In the genomic region with DNA sequence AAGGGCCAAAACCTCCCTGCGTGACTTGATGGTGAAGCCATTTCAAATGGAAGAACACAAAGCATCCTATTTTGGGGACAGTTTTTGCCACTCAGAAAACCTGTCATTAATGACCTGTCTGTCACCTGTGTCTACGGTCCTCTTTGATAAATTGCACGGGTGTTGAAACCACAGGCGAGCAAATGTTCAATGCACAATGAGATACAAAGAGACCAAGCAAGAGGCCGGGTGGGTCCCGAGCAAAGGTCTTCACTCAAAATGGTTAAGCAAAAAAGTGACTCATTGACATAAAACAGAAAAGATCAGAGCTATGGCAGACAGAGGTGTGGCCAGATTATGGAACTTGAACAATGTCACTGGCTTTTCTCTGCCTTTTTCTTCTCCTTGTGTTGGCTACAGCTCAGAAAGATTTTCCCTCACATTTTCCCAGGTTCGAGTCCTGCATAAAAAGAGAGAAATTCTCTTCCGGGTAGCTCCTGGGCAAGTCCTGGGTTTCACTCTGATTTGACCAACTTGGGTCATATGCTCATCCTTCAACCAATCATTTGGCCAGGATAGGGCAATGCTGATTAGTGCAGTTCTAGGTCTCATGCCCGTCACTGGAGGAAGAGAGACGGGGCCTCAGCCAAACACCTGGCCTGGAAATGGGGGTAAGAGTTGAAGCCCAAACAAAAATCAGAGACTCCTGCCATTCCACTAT, we compare ENCODE assay signal across 1 cellular context.
TF ChIP-seq lines count a peak whose summit lies in the region.

No MANE protein-coding gene starts in this region.

TF ChIP-seq in HepG2, 621 proteins besides CTCF, POLR2A, EP300 and RAD21 (continued from another document and continues in another):
- TF ChIP-seq, protein P1, sequence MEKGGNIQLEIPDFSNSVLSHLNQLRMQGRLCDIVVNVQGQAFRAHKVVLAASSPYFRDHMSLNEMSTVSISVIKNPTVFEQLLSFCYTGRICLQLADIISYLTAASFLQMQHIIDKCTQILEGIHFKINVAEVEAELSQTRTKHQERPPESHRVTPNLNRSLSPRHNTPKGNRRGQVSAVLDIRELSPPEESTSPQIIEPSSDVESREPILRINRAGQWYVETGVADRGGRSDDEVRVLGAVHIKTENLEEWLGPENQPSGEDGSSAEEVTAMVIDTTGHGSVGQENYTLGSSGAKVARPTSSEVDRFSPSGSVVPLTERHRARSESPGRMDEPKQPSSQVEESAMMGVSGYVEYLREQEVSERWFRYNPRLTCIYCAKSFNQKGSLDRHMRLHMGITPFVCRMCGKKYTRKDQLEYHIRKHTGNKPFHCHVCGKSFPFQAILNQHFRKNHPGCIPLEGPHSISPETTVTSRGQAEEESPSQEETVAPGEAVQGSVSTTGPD (CRISPR knock-in tag; IDR thresholded peaks at IDR 0.05): no peak
- TF ChIP-seq NR1H2 (CRISPR knock-in tag; IDR thresholded peaks at IDR 0.05; ENCODE audit: borderline replicate concordance, low read depth) (no peak), ATRX (CRISPR knock-in tag; IDR thresholded peaks at IDR 0.05; ENCODE audit: borderline replicate concordance) (no peak), RAD51 (IDR thresholded peaks at IDR 0.05; ENCODE audit: borderline replicate concordance) (no peak), HOXD1 (CRISPR knock-in tag; IDR thresholded peaks at IDR 0.05) (0 out of 2 replicates have a peak, but pooled peaks have one; percentile 23), ZNF343 (CRISPR knock-in tag; IDR thresholded peaks at IDR 0.05) (0 out of 2 replicates have a peak, but pooled peaks have one; percentile 35), RCOR2 (CRISPR knock-in tag; IDR thresholded peaks at IDR 0.05) (0 out of 2 replicates have a peak, but pooled peaks have one; percentile 63), ZNF350 (CRISPR knock-in tag; IDR thresholded peaks at IDR 0.05; ENCODE audit: borderline replicate concordance, low read depth) (no peak), JUNB (CRISPR knock-in tag; IDR thresholded peaks at IDR 0.05; ENCODE audit: borderline replicate concordance) (no peak), SMAD9 (CRISPR knock-in tag; IDR thresholded peaks at IDR 0.05) (no peak), ZNF75D (CRISPR knock-in tag; IDR thresholded peaks at IDR 0.05; ENCODE audit: borderline replicate concordance) (0 out of 2 replicates have a peak, but pooled peaks have one; percentile 17), MEIS1 (CRISPR knock-in tag; IDR thresholded peaks at IDR 0.05; ENCODE audit: borderline replicate concordance) (0 out of 2 replicates have a peak, but pooled peaks have one; percentile 44), RXRA (CRISPR knock-in tag; IDR thresholded peaks at IDR 0.05) (peak; percentile 43; the same call in 1 of the 2 replicates), THAP11 (CRISPR knock-in tag; IDR thresholded peaks at IDR 0.05) (no peak), MZF1 (CRISPR knock-in tag; IDR thresholded peaks at IDR 0.05; ENCODE audit: borderline replicate concordance) (no peak), SMARCE1 (IDR thresholded peaks at IDR 0.05; ENCODE audit: borderline replicate concordance) (no peak), TRIM24 (CRISPR knock-in tag; IDR thresholded peaks at IDR 0.05) (0 out of 2 replicates have a peak, but pooled peaks have one; percentile 25), ARNT (IDR thresholded peaks at IDR 0.05) (no peak), GFI1 (CRISPR knock-in tag; IDR thresholded peaks at IDR 0.05; ENCODE audit: borderline replicate concordance) (peak; percentile 58; the same call in 1 of the 2 replicates), ELF1 (CRISPR knock-in tag; IDR thresholded peaks at IDR 0.05) (peak; percentile 29; the same call in 1 of the 2 replicates), ZNF232 (CRISPR knock-in tag; IDR thresholded peaks at IDR 0.05; ENCODE audit: borderline replicate concordance) (no peak), PHB2 (IDR thresholded peaks at IDR 0.05; ENCODE audit: partially characterized antibody) (no peak), GATAD1 (CRISPR knock-in tag; IDR thresholded peaks at IDR 0.05) (0 out of 2 replicates have a peak, but pooled peaks have one; percentile 28), MEIS2 (CRISPR knock-in tag; IDR thresholded peaks at IDR 0.05) (peak; percentile 56; the same call in 1 of the 2 replicates), STAT5B (CRISPR knock-in tag; IDR thresholded peaks at IDR 0.05) (no peak), IRF2 (CRISPR knock-in tag; IDR thresholded peaks at IDR 0.05) (no peak), ESRRA (CRISPR knock-in tag; IDR thresholded peaks at IDR 0.05; ENCODE audit: low read depth) (no peak), MIXL1 (CRISPR knock-in tag; IDR thresholded peaks at IDR 0.05) (no peak), ZNF879 (CRISPR knock-in tag; IDR thresholded peaks at IDR 0.05) (no peak)
- TF ChIP-seq, protein P2, sequence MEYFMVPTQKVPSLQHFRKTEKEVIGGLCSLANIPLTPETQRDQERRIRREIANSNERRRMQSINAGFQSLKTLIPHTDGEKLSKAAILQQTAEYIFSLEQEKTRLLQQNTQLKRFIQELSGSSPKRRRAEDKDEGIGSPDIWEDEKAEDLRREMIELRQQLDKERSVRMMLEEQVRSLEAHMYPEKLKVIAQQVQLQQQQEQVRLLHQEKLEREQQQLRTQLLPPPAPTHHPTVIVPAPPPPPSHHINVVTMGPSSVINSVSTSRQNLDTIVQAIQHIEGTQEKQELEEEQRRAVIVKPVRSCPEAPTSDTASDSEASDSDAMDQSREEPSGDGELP (IDR thresholded peaks at IDR 0.05; ENCODE audit: borderline replicate concordance, low read depth): no peak
- TF ChIP-seq, protein P3, sequence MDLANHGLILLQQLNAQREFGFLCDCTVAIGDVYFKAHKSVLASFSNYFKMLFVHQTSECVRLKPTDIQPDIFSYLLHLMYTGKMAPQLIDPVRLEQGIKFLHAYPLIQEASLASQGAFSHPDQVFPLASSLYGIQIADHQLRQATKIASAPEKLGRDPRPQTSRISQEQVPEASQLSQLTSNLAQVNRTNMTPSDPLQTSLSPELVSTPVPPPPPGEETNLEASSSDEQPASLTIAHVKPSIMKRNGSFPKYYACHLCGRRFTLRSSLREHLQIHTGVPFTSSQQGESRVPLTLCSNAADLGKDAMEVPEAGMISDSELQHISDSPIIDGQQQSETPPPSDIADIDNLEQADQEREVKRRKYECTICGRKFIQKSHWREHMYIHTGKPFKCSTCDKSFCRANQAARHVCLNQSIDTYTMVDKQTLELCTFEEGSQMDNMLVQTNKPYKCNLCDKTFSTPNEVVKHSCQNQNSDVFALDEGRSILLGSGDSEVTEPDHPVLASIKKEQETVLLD (CRISPR knock-in tag; IDR thresholded peaks at IDR 0.05; ENCODE audit: low read depth): no peak
- TF ChIP-seq, protein P4, sequence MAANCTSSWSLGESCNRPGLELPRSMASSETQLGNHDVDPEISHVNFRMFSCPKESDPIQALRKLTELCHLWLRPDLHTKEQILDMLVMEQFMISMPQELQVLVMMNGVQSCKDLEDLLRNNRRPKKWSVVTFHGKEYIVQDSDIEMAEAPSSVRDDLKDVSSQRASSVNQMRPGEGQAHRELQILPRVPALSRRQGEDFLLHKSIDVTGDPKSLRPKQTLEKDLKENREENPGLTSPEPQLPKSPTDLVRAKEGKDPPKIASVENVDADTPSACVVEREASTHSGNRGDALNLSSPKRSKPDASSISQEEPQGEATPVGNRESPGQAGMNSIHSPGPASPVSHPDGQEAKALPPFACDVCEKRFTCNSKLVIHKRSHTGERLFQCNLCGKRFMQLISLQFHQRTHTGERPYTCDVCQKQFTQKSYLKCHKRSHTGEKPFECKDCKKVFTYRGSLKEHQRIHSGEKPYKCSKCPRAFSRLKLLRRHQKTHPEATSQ (CRISPR knock-in tag; IDR thresholded peaks at IDR 0.05; ENCODE audit: borderline replicate concordance): no peak
- TF ChIP-seq, protein P5, sequence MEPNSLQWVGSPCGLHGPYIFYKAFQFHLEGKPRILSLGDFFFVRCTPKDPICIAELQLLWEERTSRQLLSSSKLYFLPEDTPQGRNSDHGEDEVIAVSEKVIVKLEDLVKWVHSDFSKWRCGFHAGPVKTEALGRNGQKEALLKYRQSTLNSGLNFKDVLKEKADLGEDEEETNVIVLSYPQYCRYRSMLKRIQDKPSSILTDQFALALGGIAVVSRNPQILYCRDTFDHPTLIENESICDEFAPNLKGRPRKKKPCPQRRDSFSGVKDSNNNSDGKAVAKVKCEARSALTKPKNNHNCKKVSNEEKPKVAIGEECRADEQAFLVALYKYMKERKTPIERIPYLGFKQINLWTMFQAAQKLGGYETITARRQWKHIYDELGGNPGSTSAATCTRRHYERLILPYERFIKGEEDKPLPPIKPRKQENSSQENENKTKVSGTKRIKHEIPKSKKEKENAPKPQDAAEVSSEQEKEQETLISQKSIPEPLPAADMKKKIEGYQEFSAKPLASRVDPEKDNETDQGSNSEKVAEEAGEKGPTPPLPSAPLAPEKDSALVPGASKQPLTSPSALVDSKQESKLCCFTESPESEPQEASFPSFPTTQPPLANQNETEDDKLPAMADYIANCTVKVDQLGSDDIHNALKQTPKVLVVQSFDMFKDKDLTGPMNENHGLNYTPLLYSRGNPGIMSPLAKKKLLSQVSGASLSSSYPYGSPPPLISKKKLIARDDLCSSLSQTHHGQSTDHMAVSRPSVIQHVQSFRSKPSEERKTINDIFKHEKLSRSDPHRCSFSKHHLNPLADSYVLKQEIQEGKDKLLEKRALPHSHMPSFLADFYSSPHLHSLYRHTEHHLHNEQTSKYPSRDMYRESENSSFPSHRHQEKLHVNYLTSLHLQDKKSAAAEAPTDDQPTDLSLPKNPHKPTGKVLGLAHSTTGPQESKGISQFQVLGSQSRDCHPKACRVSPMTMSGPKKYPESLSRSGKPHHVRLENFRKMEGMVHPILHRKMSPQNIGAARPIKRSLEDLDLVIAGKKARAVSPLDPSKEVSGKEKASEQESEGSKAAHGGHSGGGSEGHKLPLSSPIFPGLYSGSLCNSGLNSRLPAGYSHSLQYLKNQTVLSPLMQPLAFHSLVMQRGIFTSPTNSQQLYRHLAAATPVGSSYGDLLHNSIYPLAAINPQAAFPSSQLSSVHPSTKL (CRISPR knock-in tag; IDR thresholded peaks at IDR 0.05): peak; percentile 55
- TF ChIP-seq, protein P6, sequence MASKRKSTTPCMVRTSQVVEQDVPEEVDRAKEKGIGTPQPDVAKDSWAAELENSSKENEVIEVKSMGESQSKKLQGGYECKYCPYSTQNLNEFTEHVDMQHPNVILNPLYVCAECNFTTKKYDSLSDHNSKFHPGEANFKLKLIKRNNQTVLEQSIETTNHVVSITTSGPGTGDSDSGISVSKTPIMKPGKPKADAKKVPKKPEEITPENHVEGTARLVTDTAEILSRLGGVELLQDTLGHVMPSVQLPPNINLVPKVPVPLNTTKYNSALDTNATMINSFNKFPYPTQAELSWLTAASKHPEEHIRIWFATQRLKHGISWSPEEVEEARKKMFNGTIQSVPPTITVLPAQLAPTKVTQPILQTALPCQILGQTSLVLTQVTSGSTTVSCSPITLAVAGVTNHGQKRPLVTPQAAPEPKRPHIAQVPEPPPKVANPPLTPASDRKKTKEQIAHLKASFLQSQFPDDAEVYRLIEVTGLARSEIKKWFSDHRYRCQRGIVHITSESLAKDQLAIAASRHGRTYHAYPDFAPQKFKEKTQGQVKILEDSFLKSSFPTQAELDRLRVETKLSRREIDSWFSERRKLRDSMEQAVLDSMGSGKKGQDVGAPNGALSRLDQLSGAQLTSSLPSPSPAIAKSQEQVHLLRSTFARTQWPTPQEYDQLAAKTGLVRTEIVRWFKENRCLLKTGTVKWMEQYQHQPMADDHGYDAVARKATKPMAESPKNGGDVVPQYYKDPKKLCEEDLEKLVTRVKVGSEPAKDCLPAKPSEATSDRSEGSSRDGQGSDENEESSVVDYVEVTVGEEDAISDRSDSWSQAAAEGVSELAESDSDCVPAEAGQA (IDR thresholded peaks at IDR 0.05; ENCODE audit: low read depth): no peak
- TF ChIP-seq, protein P6 (CRISPR knock-in tag; IDR thresholded peaks at IDR 0.05; ENCODE audit: borderline replicate concordance): no peak
- TF ChIP-seq, protein P7, sequence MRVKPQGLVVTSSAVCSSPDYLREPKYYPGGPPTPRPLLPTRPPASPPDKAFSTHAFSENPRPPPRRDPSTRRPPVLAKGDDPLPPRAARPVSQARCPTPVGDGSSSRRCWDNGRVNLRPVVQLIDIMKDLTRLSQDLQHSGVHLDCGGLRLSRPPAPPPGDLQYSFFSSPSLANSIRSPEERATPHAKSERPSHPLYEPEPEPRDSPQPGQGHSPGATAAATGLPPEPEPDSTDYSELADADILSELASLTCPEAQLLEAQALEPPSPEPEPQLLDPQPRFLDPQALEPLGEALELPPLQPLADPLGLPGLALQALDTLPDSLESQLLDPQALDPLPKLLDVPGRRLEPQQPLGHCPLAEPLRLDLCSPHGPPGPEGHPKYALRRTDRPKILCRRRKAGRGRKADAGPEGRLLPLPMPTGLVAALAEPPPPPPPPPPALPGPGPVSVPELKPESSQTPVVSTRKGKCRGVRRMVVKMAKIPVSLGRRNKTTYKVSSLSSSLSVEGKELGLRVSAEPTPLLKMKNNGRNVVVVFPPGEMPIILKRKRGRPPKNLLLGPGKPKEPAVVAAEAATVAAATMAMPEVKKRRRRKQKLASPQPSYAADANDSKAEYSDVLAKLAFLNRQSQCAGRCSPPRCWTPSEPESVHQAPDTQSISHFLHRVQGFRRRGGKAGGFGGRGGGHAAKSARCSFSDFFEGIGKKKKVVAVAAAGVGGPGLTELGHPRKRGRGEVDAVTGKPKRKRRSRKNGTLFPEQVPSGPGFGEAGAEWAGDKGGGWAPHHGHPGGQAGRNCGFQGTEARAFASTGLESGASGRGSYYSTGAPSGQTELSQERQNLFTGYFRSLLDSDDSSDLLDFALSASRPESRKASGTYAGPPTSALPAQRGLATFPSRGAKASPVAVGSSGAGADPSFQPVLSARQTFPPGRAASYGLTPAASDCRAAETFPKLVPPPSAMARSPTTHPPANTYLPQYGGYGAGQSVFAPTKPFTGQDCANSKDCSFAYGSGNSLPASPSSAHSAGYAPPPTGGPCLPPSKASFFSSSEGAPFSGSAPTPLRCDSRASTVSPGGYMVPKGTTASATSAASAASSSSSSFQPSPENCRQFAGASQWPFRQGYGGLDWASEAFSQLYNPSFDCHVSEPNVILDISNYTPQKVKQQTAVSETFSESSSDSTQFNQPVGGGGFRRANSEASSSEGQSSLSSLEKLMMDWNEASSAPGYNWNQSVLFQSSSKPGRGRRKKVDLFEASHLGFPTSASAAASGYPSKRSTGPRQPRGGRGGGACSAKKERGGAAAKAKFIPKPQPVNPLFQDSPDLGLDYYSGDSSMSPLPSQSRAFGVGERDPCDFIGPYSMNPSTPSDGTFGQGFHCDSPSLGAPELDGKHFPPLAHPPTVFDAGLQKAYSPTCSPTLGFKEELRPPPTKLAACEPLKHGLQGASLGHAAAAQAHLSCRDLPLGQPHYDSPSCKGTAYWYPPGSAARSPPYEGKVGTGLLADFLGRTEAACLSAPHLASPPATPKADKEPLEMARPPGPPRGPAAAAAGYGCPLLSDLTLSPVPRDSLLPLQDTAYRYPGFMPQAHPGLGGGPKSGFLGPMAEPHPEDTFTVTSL (CRISPR knock-in tag; IDR thresholded peaks at IDR 0.05; ENCODE audit: borderline replicate concordance): peak; percentile 60; the same call in 1 of the 2 replicates
